14 cellular contexts compared by ENCODE assay signal in genomic region chr6:98827295-98828159, GRCh38. TPM values are rescaled to one million over a fixed set of nuclear protein-coding genes. Genes with fewer than 3 reads are reported as not detected.
DNase-seq lines count a peak whose midpoint lies in the region; ATAC-seq and TF ChIP-seq lines count a peak whose summit lies in the region.
"Had no signal": no experiment of that assay in that cellular context is flagged by ENCODE, and none has a peak within 500 bp of the region (broad histone marks: within the 10 kb centered on the region; RNA-seq: fewer than 3 reads in every experiment).

No MANE protein-coding gene starts in this region.

- no peak for TF ChIP-seq POLR2A in GM18505 (IDR thresholded peaks at IDR 0.05; ENCODE audit: borderline replicate concordance, extremely low read depth, insufficient read depth, insufficient read length)

- no peak overlapping the region for H3K4me2 ChIP-seq in GM23248 (ENCODE audit: unreplicated experiment)
- H3K4me2 ChIP-seq in osteoblast (ENCODE audit: insufficient read depth, low read length), result no peak overlapping the region

- no peak overlapping the region for H2AFZ ChIP-seq in GM23248
- no peak overlapping the region for H2AFZ ChIP-seq in osteoblast (ENCODE audit: low read length)
- H2AFZ ChIP-seq: parathyroid adenoma had no signal

- CTCF ChIA-PET in MCF 10A (lab: Yijun Ruan, JAX), result interaction anchor here (0.6 kb wide), 1 partner anchor 577 kb away, joined by 4 read pairs; no protein-coding TSS in a partner anchor

- no peak overlapping the region for H3K27ac Mint-ChIP-seq in MCF 10A (ENCODE audit: low read depth, unreplicated experiment)

- H3K9me2 ChIP-seq in GM23248 (ENCODE audit: insufficient read depth), result no peaks in the 10 kb centered on the region

- no peaks in the 10 kb centered on the region for H3K9me3 Mint-ChIP-seq in MCF 10A (ENCODE audit: unreplicated experiment)

- H3K4me3 ChIP-seq in GM23248 (no peak overlapping the region), osteoblast (ENCODE audit: insufficient read depth, low read length) (no peak overlapping the region)
- H3K4me3 ChIP-seq: tibial artery had no signal

- H3K27me3 ChIP-seq in GM23248 (replicated peaks; ENCODE audit: insufficient read depth) (peaks cover 90% of the 10 kb centered on the region), osteoblast (ENCODE audit: insufficient read depth, low read length) (peaks cover 91% of the 10 kb centered on the region)

- no peak overlapping the region for H3K9ac ChIP-seq in GM23248
- H3K9ac ChIP-seq: parathyroid adenoma had no signal

- H4K20me1 ChIP-seq in GM23248 (ENCODE audit: insufficient read depth) (no peaks in the 10 kb centered on the region), osteoblast (ENCODE audit: insufficient read depth, low read length) (no peaks in the 10 kb centered on the region)

- no peak overlapping the region for H3K27ac ChIP-seq in GM23248
- H3K27ac ChIP-seq in osteoblast (ENCODE audit: low read depth, low read length), result no peak overlapping the region
- H3K27ac ChIP-seq: ascending aorta, parathyroid adenoma, tibial artery had no signal

- H3K4me1 ChIP-seq in GM23248 (ENCODE audit: insufficient read depth) (no peaks in the 10 kb centered on the region), osteoblast (ENCODE audit: insufficient read depth, low read length) (peaks cover 5% of the 10 kb centered on the region)
- H3K4me1 ChIP-seq: parathyroid adenoma had no signal

- no peak for ATAC-seq in GM18505 (IDR thresholded peaks at IDR 0.05; ENCODE audit: unreplicated experiment)
- ATAC-seq: left lobe of liver had no signal

- H3K4me1 Mint-ChIP-seq in MCF 10A (ENCODE audit: insufficient read depth, unreplicated experiment), result peaks cover 6% of the 10 kb centered on the region

- no peaks in the 10 kb centered on the region for H3K36me3 ChIP-seq in GM23248 (ENCODE audit: low read depth)
- H3K36me3 ChIP-seq in osteoblast (ENCODE audit: insufficient read depth, low read length), result no peaks in the 10 kb centered on the region
- H3K36me3 ChIP-seq: ascending aorta, tibial artery had no signal

- H3F3A ChIP-seq in GM23248 (ENCODE audit: insufficient read depth), result no peaks in the 10 kb centered on the region

- WGBS in GM23248 (ENCODE audit: low coverage in 1 of 2, low lambda C conversion rate in 2 of 2, missing lambda C conversion rate in 2 of 2), 2 experiments, result 10 to 16% methylated on average over 33 to 44 of the region's 44 CpGs

- H3K9me3 ChIP-seq in GM23248 (ENCODE audit: low read depth) (no peaks in the 10 kb centered on the region), osteoblast (ENCODE audit: low read depth, low read length) (no peaks in the 10 kb centered on the region)
- H3K9me3 ChIP-seq: ascending aorta, tibial artery had no signal

- POLR2A ChIA-PET in MCF 10A (lab: Yijun Ruan, JAX), result no interaction called here

- H3K4me3 Mint-ChIP-seq in MCF 10A (ENCODE audit: unreplicated experiment), result no peak overlapping the region

- intact Hi-C loops in head of caudate nucleus (cut with DNase I), result no loop called here
- intact Hi-C loops in MCF 10A (cut with micrococcal nuclease), result no loop called here

- in situ Hi-C loops in GM23248 (cut with MboI), result loop anchor here (25.0 kb wide), 1 partner anchor 1340 kb away; no protein-coding TSS in a partner anchor

- H3K79me2 ChIP-seq in GM23248 (ENCODE audit: insufficient read depth) (no peaks in the 10 kb centered on the region), osteoblast (ENCODE audit: insufficient read depth, low read length) (no peaks in the 10 kb centered on the region)
- H3K79me2 ChIP-seq: parathyroid adenoma had no signal

- peaks cover 100% of the 10 kb centered on the region for H3K27me3 Mint-ChIP-seq in MCF 10A (ENCODE audit: insufficient read depth, unreplicated experiment)

- no peak for TF ChIP-seq CTCF in osteoblast (IDR thresholded peaks at IDR 0.05; ENCODE audit: extremely low read depth, low read depth, low read length)
- no peak for TF ChIP-seq CTCF in MCF 10A (IDR thresholded peaks at IDR 0.05; ENCODE audit: unreplicated experiment)

- no peaks in the 10 kb centered on the region for H3K36me3 Mint-ChIP-seq in MCF 10A (ENCODE audit: insufficient read depth, unreplicated experiment)

- no TSS peak for BruUV-seq in MCF 10A (replicated peaks; lab: Mats Ljungman, UMichigan)

- peak; percentile 38 for DNase-seq in GM23248
- peak; percentile 37 for DNase-seq in NCI-H774 (lab: John Stamatoyannopoulos, UW)
- DNase-seq in head of caudate nucleus, result peak in 40 of 42 donors; percentile 44 to 89 (median 70)
- DNase-seq in osteoblast (ENCODE audit: insufficient read length, low spot score, missing footprints), result peak; percentile 75
- DNase-seq in MCF 10A (ENCODE audit: unreplicated experiment), result no peak
- DNase-seq in NCI-H1694 treated with DMSO at 0.1 percent for 48 hours (lab: John Stamatoyannopoulos, UW), result no peak
- DNase-seq: Calu3, NCI-H524 treated with DMSO at 0.1 percent for 48 hours, T-helper 2 cell, tibial artery had no signal

RNA-seq across cellular contexts. Expression of gene POU3F2, which starts 6.8 kb away (rescaled TPM):
- not detected in 2 replicates for total RNA-seq in GM23248 (2014; rRNA removed; shearing (Covaris generic))
- 0.05 TPM in 1 of 2 replicates, not detected in the other for polyA plus RNA-seq in GM23248 (2016; fragmentation: Nextera tagmentation; extraction: Ambion mirVana)
- total RNA-seq in osteoblast (under 0.01 TPM in 1 of 2 replicates, not detected in the other), MCF 10A (2022) (not detected in 2 replicates)
- total RNA-seq: ascending aorta, Calu3, left lobe of liver had no signal

Comparison
In these comparisons a context has a peak if more than half of its experiments do, and no peak if none do; other contexts are left out.
1. DNase-seq: peak in GM23248 (single experiment), NCI-H774 (single experiment), head of caudate nucleus (40 of 42) and osteoblast (single experiment); none in MCF 10A (single experiment) and NCI-H1694 treated with DMSO at 0.1 percent for 48 hours (single experiment).